Comparison of ENCODE assay signal across 1 cellular context in the genomic region with DNA sequence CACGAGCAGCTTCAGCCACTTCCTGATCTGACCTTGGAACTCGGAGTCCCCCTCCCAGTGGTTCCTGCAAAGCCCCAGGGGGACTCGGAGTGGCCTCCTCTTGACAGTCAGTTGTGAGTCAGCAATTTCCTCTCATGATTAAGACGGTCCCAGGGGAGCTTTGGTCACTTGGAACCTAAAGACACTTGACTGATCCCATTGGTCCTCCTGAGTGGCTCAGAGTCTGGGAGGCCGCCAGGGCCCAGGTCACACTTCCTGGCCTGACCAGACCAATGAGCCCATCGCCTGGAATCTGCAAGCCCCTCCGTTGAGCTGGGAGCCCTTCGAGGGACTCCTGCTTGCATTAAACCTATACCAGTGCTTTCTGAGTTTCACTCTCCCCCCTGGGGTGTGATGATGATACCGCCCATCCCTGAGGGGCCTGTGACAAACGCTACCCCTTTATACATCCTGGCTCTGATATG.
TF ChIP-seq lines count a peak whose summit lies in the region.

No MANE protein-coding gene starts in this region.

TF ChIP-seq in GM23338, 12 proteins besides CTCF, POLR2A, EP300 and RAD21 (continued from another document):
- TF ChIP-seq, protein P1, sequence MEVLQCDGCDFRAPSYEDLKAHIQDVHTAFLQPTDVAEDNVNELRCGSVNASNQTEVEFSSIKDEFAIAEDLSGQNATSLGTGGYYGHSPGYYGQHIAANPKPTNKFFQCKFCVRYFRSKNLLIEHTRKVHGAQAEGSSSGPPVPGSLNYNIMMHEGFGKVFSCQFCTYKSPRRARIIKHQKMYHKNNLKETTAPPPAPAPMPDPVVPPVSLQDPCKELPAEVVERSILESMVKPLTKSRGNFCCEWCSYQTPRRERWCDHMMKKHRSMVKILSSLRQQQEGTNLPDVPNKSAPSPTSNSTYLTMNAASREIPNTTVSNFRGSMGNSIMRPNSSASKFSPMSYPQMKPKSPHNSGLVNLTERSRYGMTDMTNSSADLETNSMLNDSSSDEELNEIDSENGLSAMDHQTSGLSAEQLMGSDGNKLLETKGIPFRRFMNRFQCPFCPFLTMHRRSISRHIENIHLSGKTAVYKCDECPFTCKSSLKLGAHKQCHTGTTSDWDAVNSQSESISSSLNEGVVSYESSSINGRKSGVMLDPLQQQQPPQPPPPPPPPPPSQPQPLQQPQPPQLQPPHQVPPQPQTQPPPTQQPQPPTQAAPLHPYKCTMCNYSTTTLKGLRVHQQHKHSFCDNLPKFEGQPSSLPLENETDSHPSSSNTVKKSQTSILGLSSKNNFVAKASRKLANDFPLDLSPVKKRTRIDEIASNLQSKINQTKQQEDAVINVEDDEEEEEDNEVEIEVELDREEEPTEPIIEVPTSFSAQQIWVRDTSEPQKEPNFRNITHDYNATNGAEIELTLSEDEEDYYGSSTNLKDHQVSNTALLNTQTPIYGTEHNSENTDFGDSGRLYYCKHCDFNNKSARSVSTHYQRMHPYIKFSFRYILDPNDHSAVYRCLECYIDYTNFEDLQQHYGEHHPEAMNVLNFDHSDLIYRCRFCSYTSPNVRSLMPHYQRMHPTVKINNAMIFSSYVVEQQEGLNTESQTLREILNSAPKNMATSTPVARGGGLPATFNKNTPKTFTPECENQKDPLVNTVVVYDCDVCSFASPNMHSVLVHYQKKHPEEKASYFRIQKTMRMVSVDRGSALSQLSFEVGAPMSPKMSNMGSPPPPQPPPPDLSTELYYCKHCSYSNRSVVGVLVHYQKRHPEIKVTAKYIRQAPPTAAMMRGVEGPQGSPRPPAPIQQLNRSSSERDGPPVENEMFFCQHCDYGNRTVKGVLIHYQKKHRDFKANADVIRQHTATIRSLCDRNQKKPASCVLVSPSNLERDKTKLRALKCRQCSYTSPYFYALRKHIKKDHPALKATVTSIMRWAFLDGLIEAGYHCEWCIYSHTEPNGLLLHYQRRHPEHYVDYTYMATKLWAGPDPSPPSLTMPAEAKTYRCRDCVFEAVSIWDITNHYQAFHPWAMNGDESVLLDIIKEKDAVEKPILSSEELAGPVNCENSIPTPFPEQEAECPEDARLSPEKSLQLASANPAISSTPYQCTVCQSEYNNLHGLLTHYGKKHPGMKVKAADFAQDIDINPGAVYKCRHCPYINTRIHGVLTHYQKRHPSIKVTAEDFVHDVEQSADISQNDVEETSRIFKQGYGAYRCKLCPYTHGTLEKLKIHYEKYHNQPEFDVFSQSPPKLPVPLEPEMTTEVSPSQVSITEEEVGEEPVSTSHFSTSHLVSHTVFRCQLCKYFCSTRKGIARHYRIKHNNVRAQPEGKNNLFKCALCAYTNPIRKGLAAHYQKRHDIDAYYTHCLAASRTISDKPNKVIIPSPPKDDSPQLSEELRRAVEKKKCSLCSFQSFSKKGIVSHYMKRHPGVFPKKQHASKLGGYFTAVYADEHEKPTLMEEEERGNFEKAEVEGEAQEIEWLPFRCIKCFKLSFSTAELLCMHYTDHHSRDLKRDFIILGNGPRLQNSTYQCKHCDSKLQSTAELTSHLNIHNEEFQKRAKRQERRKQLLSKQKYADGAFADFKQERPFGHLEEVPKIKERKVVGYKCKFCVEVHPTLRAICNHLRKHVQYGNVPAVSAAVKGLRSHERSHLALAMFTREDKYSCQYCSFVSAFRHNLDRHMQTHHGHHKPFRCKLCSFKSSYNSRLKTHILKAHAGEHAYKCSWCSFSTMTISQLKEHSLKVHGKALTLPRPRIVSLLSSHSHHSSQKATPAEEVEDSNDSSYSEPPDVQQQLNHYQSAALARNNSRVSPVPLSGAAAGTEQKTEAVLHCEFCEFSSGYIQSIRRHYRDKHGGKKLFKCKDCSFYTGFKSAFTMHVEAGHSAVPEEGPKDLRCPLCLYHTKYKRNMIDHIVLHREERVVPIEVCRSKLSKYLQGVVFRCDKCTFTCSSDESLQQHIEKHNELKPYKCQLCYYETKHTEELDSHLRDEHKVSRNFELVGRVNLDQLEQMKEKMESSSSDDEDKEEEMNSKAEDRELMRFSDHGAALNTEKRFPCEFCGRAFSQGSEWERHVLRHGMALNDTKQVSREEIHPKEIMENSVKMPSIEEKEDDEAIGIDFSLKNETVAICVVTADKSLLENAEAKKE (CRISPR knock-in tag; IDR thresholded peaks at IDR 0.05), result no peak
- no peak for TF ChIP-seq JUNB (IDR thresholded peaks at IDR 0.05; ENCODE audit: unreplicated experiment)
- no peak for TF ChIP-seq EZH2phosphoT487 (IDR thresholded peaks at IDR 0.05; ENCODE audit: unreplicated experiment)
- TF ChIP-seq ZNF331 (CRISPR knock-in tag; IDR thresholded peaks at IDR 0.05; ENCODE audit: low read depth), result no peak
- TF ChIP-seq, protein P2, sequence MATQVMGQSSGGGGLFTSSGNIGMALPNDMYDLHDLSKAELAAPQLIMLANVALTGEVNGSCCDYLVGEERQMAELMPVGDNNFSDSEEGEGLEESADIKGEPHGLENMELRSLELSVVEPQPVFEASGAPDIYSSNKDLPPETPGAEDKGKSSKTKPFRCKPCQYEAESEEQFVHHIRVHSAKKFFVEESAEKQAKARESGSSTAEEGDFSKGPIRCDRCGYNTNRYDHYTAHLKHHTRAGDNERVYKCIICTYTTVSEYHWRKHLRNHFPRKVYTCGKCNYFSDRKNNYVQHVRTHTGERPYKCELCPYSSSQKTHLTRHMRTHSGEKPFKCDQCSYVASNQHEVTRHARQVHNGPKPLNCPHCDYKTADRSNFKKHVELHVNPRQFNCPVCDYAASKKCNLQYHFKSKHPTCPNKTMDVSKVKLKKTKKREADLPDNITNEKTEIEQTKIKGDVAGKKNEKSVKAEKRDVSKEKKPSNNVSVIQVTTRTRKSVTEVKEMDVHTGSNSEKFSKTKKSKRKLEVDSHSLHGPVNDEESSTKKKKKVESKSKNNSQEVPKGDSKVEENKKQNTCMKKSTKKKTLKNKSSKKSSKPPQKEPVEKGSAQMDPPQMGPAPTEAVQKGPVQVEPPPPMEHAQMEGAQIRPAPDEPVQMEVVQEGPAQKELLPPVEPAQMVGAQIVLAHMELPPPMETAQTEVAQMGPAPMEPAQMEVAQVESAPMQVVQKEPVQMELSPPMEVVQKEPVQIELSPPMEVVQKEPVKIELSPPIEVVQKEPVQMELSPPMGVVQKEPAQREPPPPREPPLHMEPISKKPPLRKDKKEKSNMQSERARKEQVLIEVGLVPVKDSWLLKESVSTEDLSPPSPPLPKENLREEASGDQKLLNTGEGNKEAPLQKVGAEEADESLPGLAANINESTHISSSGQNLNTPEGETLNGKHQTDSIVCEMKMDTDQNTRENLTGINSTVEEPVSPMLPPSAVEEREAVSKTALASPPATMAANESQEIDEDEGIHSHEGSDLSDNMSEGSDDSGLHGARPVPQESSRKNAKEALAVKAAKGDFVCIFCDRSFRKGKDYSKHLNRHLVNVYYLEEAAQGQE (IDR thresholded peaks at IDR 0.05; ENCODE audit: unreplicated experiment), result no peak
- no peak for TF ChIP-seq NANOG (IDR thresholded peaks at IDR 0.05; ENCODE audit: borderline replicate concordance)
TF ChIP-seq in GM23338: peak in this region for 0.
